In genomic region chr2:101763496-101764333, GRCh38 we compare ENCODE assay signal across 12 cellular contexts.
A peak's percentile ranks its signal among the peaks of the same experiment; 100 is the strongest.
DNase-seq lines count a peak whose midpoint lies in the region; FAIRE-seq and TF ChIP-seq lines count a peak whose summit lies in the region.
"Had no signal": no experiment of that assay in that cellular context is flagged by ENCODE, and none has a peak within 500 bp of the region (broad histone marks: within the 10 kb centered on the region; RNA-seq: fewer than 3 reads in every experiment).

No MANE protein-coding gene starts in this region.

- peaks cover 3% of the 10 kb centered on the region for H3K27me3 Mint-ChIP-seq in brain

- peak overlapping the region in 4 of 5 experiments; percentile 4 to 35 (median 20) for H3K4me3 Mint-ChIP-seq in brain

- H3K4me1 ChIP-seq in mesenchymal stem cell (ENCODE audit: control insufficient read depth, insufficient read depth, low read depth, low read length) (peaks cover 18% of the 10 kb centered on the region), tibial artery (peaks cover 0 to 89% (median 66%) of the 10 kb centered on the region in 4 donors), small intestine (ENCODE audit: control insufficient read depth in 2 of 2, insufficient read depth in 1 of 2, low read depth in 1 of 2, low read length in 1 of 2) (peaks cover 0 to 17% of the 10 kb centered on the region in 2 donors)

- no peak overlapping the region for H4K91ac ChIP-seq in mesenchymal stem cell (ENCODE audit: low read length)

- H3K27ac Mint-ChIP-seq in brain: peak overlapping the region in 4 of 5 experiments; percentile 28 to 97 (median 82)

- peak overlapping the region in 1 of 2 experiments; percentile 10 for H3K4ac ChIP-seq in mesenchymal stem cell (ENCODE audit: low read depth in 1 of 2, low read length in 2 of 2)

- peak overlapping the region in 1 of 2 experiments; percentile 40 for H3K18ac ChIP-seq in mesenchymal stem cell (ENCODE audit: low read depth in 1 of 2, low read length in 2 of 2)

- H3K14ac ChIP-seq in mesenchymal stem cell (ENCODE audit: low read length in 2 of 2): no peak overlapping the region

- FAIRE-seq in small intestine (lab: Jason Lieb, UNC): no peak
- FAIRE-seq: GM18507 had no signal

- H3K4me2 ChIP-seq in mesenchymal stem cell (ENCODE audit: low read length, poor library complexity, severe bottlenecking): no peak overlapping the region

- H3K4me1 Mint-ChIP-seq in brain: peaks cover 77% of the 10 kb centered on the region

- H2BK5ac ChIP-seq in mesenchymal stem cell (ENCODE audit: low read depth, low read length, poor library complexity, severe bottlenecking): no peak overlapping the region

- H3K27me3 ChIP-seq in mesenchymal stem cell (ENCODE audit: control insufficient read depth in 1 of 2, insufficient read depth in 1 of 2, low read length in 2 of 2) (no peaks in the 10 kb centered on the region), tibial artery (no peaks in the 10 kb centered on the region), small intestine (ENCODE audit: control insufficient read depth in 2 of 2, insufficient read depth in 2 of 2, low read length in 2 of 2) (no peaks in the 10 kb centered on the region)

- POLR2A ChIA-PET in RWPE1 (lab: Yijun Ruan, JAX; ENCODE audit: low non-redundant PET): no interaction called here

- CTCF ChIA-PET in RWPE1 (lab: Yijun Ruan, JAX): interaction anchor here (0.6 to 1.0 kb wide), 2 partner anchors 16 to 262 kb away, joined by 3 to 4 read pairs; no protein-coding TSS in a partner anchor

- no CpG with 5 or more reads among the region's 5 CpGs for WGBS in mesenchymal stem cell
- WGBS in small intestine, 3 donors: 71 to 81% (median 81%) methylated on average over 5 of the region's 5 CpGs

- no peak overlapping the region for H2AFZ ChIP-seq in mesenchymal stem cell (ENCODE audit: low read depth, low read length)

- peak overlapping the region; percentile 28 for H3K27ac ChIP-seq in mesenchymal stem cell (ENCODE audit: low read length, poor library complexity, severe bottlenecking)
- H3K27ac ChIP-seq in tibial artery: peak overlapping the region; percentile 47 to 63
- H3K27ac ChIP-seq in RWPE1: no peak overlapping the region
- no peak overlapping the region for H3K27ac ChIP-seq in small intestine (ENCODE audit: low read depth in 1 of 2, low read length in 1 of 2)

- H3K23ac ChIP-seq in mesenchymal stem cell (ENCODE audit: low read length in 2 of 2): no peak overlapping the region

- peaks cover 0 to 2% (median 0%) of the 10 kb centered on the region in 5 experiments for H3K9me3 Mint-ChIP-seq in brain

- H3K79me1 ChIP-seq in mesenchymal stem cell (replicated peaks; ENCODE audit: low read length, poor library complexity, severe bottlenecking): no peaks in the 10 kb centered on the region

- H2BK120ac ChIP-seq in mesenchymal stem cell (ENCODE audit: low read depth, low read length): no peak overlapping the region

- H3K36me3 Mint-ChIP-seq in brain: peaks cover 12% of the 10 kb centered on the region

- no peak overlapping the region for H4K8ac ChIP-seq in mesenchymal stem cell (ENCODE audit: low read length)

- intact Hi-C loops in tibial artery (cut with DNase I; ENCODE audit: low total_unique reads): no loop called here

- H3K9ac ChIP-seq in mesenchymal stem cell (ENCODE audit: low read length): peak overlapping the region; percentile 14

- H3K9me3 ChIP-seq in mesenchymal stem cell (ENCODE audit: control insufficient read depth, low read length): no peaks in the 10 kb centered on the region
- no peaks in the 10 kb centered on the region for H3K9me3 ChIP-seq in tibial artery
- no peaks in the 10 kb centered on the region for H3K9me3 ChIP-seq in small intestine (ENCODE audit: control insufficient read depth, low read depth)

- H3K4me3 ChIP-seq in mesenchymal stem cell (ENCODE audit: insufficient read depth in 1 of 2, low read depth in 1 of 2, low read length in 2 of 2): no peak overlapping the region
- no peak overlapping the region for H3K4me3 ChIP-seq in tibial artery
- no peak overlapping the region for H3K4me3 ChIP-seq in small intestine (ENCODE audit: low read depth in 1 of 2, low read length in 2 of 2)

- H2AK5ac ChIP-seq in mesenchymal stem cell (ENCODE audit: low read length, severe bottlenecking): no peak overlapping the region

- no peak overlapping the region for H2BK15ac ChIP-seq in mesenchymal stem cell (ENCODE audit: low read depth, poor library complexity, severe bottlenecking)

- no peak for TF ChIP-seq CTCF in brain (conservative IDR thresholded peaks at IDR 0.05)
- TF ChIP-seq CTCF in tibial artery (IDR thresholded peaks at IDR 0.05): no peak
- TF ChIP-seq CTCF in RWPE1 (conservative IDR thresholded peaks at IDR 0.05; ENCODE audit: low read depth): no peak

- DNase-seq in HuH-7 (ENCODE audit: low spot score) (peak; percentile 26), mesenchymal stem cell (no peak), tibial artery (no peak), RWPE1 (ENCODE audit: low spot score) (no peak), RPMI8226 (no peak), small intestine (no peak)
- DNase-seq: activated CD4-positive, CD25-positive, alpha-beta regulatory T cell treated with anti-CD3 and anti-CD28 coated beads, Interleukin-2, amount 50 U/mL, for 72 hours; activated effector memory CD4-positive, alpha-beta T cell treated with Interleukin-2 at 50 U/mL for 16 hours; NCI-H524 treated with DMSO at 0.1 percent for 48 hours; SHP77 treated with DMSO at 0.1 percent for 48 hours had no signal

- H2BK12ac ChIP-seq in mesenchymal stem cell (ENCODE audit: low read length in 2 of 2): no peak overlapping the region

- H3K36me3 ChIP-seq in mesenchymal stem cell (ENCODE audit: control insufficient read depth in 1 of 2, insufficient read depth in 2 of 2, low read depth in 1 of 2, low read length in 2 of 2) (peaks cover 0 to 28% of the 10 kb centered on the region in 2 experiments), tibial artery (no peaks in the 10 kb centered on the region), small intestine (ENCODE audit: control insufficient read depth in 2 of 2, insufficient read depth in 2 of 2, low read length in 2 of 2) (peaks cover 0 to 2% of the 10 kb centered on the region in 2 donors)

Comparison
In these comparisons a context has a peak if more than half of its experiments do, and no peak if none do; other contexts are left out.
1. H3K27ac ChIP-seq: peak in mesenchymal stem cell (single experiment) and tibial artery (2 of 2); none in RWPE1 (single experiment) and small intestine (0 of 2).